9 cellular contexts compared by ENCODE assay signal in the genomic region with DNA sequence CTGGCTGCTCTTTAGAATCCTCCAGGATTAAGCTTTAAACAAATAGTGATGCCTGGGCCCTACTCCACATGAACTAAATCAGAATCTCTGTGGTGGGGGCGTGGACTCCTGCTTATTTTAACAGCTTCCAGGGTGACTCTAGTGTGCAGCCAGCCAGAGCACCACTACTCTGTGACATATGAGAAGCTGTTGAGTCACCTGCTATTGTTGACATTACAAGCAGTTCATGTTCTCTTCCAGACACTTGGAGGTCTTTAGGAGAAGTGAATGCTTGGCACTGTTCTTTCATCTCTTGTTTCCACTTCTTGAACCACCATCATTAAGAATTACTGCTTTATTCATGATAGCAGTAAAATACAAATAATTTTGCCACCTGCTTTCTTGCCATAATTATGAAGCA. TPM values are rescaled to one million over a fixed set of nuclear protein-coding genes. Genes with fewer than 3 reads are reported as not detected.
DNase-seq lines count a peak whose midpoint lies in the region; ATAC-seq, FAIRE-seq and TF ChIP-seq lines count a peak whose summit lies in the region.
"Had no signal": no experiment of that assay in that cellular context is flagged by ENCODE, and none has a peak within 500 bp of the region (broad histone marks: within the 10 kb centered on the region; RNA-seq: fewer than 3 reads in every experiment).

No MANE protein-coding gene starts in this region.

- H3K4me3 ChIP-seq in bronchial epithelial cell (ENCODE audit: low read depth, low read length), result no peak overlapping the region

- H3K27ac ChIP-seq in substantia nigra (ENCODE audit: low read depth, low read length, poor library complexity, severe bottlenecking), result no peak overlapping the region

- no peak for TF ChIP-seq CTCF in bronchial epithelial cell (IDR thresholded peaks at IDR 0.05; ENCODE audit: insufficient read depth, low read length, severe bottlenecking)

- no peaks in the 10 kb centered on the region for H3K27me3 ChIP-seq in bronchial epithelial cell (ENCODE audit: control insufficient read depth, insufficient read depth, low read length)

- DNase-seq in COR-L47 (lab: John Stamatoyannopoulos, UW), result peak; percentile 82
- DNase-seq in NCI-H2029 treated with DMSO at 0.1 percent for 48 hours (lab: John Stamatoyannopoulos, UW), result peak; percentile 82
- DNase-seq in bronchial epithelial cell (ENCODE audit: low read depth), result peak; percentile 84
- peak; percentile 14 for DNase-seq in mucosa of gallbladder (ENCODE audit: low spot score)
- no peak for DNase-seq in GM12892 (ENCODE audit: insufficient read length)
- DNase-seq in substantia nigra (lab: John Stamatoyannopoulos, UW), result no peak

- FAIRE-seq in bronchial epithelial cell (lab: Jason Lieb, UNC), result peak; percentile 68
- no peak for FAIRE-seq in GM12892 (lab: Jason Lieb, UNC)

- no peaks in the 10 kb centered on the region for H3K36me3 ChIP-seq in bronchial epithelial cell (ENCODE audit: control insufficient read depth, insufficient read depth, low read length)

- ATAC-seq in HG03565 (IDR thresholded peaks at IDR 0.05; ENCODE audit: unreplicated experiment), result no peak
- no peak for ATAC-seq in GM19328 (IDR thresholded peaks at IDR 0.05; ENCODE audit: unreplicated experiment)

- no peak for TF ChIP-seq POLR2A in GM12892 (IDR thresholded peaks at IDR 0.05; ENCODE audit: low read depth, low read length)

RNA-seq across cellular contexts. Expression of a gene that starts 0.4 kb away (rescaled TPM):
- not detected in 2 replicates for total RNA-seq in bronchial epithelial cell
- total RNA-seq in mucosa of gallbladder, result not detected
- polyA plus RNA-seq in GM12892 (2012; ENCODE audit: missing spikeins), result not detected
- total RNA-seq: T-helper 1 cell treated with Interleukin-12 subunit alpha and Interleukin-12 subunit beta and Interleukin-4 antibody, amounts not matched to agents 30 ng/mL and 1 ng/mL, for 36 hours had no signal

Comparison
In these comparisons a context has a peak if more than half of its experiments do, and no peak if none do; other contexts are left out.
1. DNase-seq: peak in COR-L47 (single experiment), NCI-H2029 treated with DMSO at 0.1 percent for 48 hours (single experiment), bronchial epithelial cell (single experiment) and mucosa of gallbladder (single experiment); none in GM12892 (single experiment) and substantia nigra (0 of 49).